Comparison of ENCODE assay signal across 28 cellular contexts in genomic region chr7:31440511-31440910, GRCh38.
"Had no signal": no experiment of that assay in that cellular context is flagged by ENCODE, and none has a peak within 500 bp of the region (broad histone marks: within the 10 kb centered on the region; RNA-seq: fewer than 3 reads in every experiment).

No MANE protein-coding gene starts in this region.

- H3K36me3 Mint-ChIP-seq: neural progenitor cell; stimulated activated effector memory CD8-positive, alpha-beta T cell treated with anti-CD3 and anti-CD28 coated beads, Interleukin-12 subunit alpha, Interleukin-12 subunit beta, amount 100 ng/mL, for 72 hours; stimulated activated naive B cell treated with anti-CD40 and anti-IgM and Interleukin-4, amounts not matched to agents 10 μg/mL and 1 μg/mL and 100 μg/mL, for 72 hours had no signal

- H3K9me3 Mint-ChIP-seq: nephron; neural progenitor cell; stimulated activated naive CD8-positive, alpha-beta T cell treated with anti-CD3 and anti-CD28 coated beads, Interleukin-15, Interleukin-2, amounts not matched to agents 100 ng/mL and 50 ng/mL, for 24 hours had no signal

- H2AFZ ChIP-seq: neural progenitor cell, parathyroid adenoma had no signal

- H3K27me3 ChIP-seq: neural progenitor cell, ovary, right lobe of liver, sigmoid colon, stomach, thyroid gland, tibial nerve, upper lobe of left lung, vagina had no signal

- H3K9me3 ChIP-seq: ovary, psoas muscle, right lobe of liver, sigmoid colon, stomach, thoracic aorta, thyroid gland, tibial nerve, upper lobe of left lung, vagina had no signal

- H3K4me3 ChIP-seq: neural progenitor cell, ovary, psoas muscle, right lobe of liver, sigmoid colon, stomach, thoracic aorta, thyroid gland, tibial nerve, upper lobe of left lung, vagina had no signal

- DNase-seq: occipital lobe; ovary; posterior cingulate gyrus; psoas muscle; right cardiac atrium; right lobe of liver; sigmoid colon; small intestine; stimulated activated CD4-positive, alpha-beta T cell treated with anti-CD3 and anti-CD28 coated beads, Interleukin-15, amount 100 ng/mL, for 24 hours; stimulated activated CD4-positive, alpha-beta T cell treated with anti-CD3 and anti-CD28 coated beads, Interleukin-2, amount 100 ng/mL, for 24 hours; stimulated activated CD4-positive, alpha-beta T cell treated with anti-CD3 and anti-CD28 coated beads, Interleukin-2, amount 100 ng/mL, for 48 hours; stimulated activated CD4-positive, alpha-beta T cell treated with anti-CD3 and anti-CD28 coated beads, Interleukin-4, amount 100 ng/mL, for 24 hours; stimulated activated naive B cell treated with anti-CD40 and anti-IgM and Interleukin-4, amounts not matched to agents 10 μg/mL and 1 μg/mL and 100 μg/mL, for 72 hours; stimulated activated naive CD4-positive, alpha-beta T cell treated with Interleukin-2 at 50 U/mL for 16 hours; stomach; thyroid gland; trophoblast cell; upper lobe of left lung had no signal

- H3K4me2 ChIP-seq: neural progenitor cell had no signal

- H3K79me2 ChIP-seq: parathyroid adenoma had no signal

- H3K4me1 ChIP-seq: neural progenitor cell, parathyroid adenoma, psoas muscle, right lobe of liver, sigmoid colon, thyroid gland, tibial nerve, upper lobe of left lung, vagina had no signal

- H3K27ac Mint-ChIP-seq: nephron; neural progenitor cell; progenitor cell of endocrine pancreas; stimulated activated effector memory CD8-positive, alpha-beta T cell treated with anti-CD3 and anti-CD28 coated beads, Interleukin-12 subunit alpha, Interleukin-12 subunit beta, amount 100 ng/mL, for 72 hours; stimulated activated naive B cell treated with anti-CD40 and anti-IgM and Interleukin-4, amounts not matched to agents 10 μg/mL and 1 μg/mL and 100 μg/mL, for 72 hours; stimulated activated naive CD8-positive, alpha-beta T cell treated with anti-CD3 and anti-CD28 coated beads, Interleukin-15, Interleukin-2, amounts not matched to agents 100 ng/mL and 50 ng/mL, for 24 hours had no signal

- ATAC-seq: psoas muscle; right cardiac atrium; right lobe of liver; stimulated activated effector memory CD8-positive, alpha-beta T cell treated with anti-CD3 and anti-CD28 coated beads, Interleukin-12 subunit alpha, Interleukin-12 subunit beta, amount 100 ng/mL, for 72 hours; stimulated activated naive B cell treated with anti-CD40 and anti-IgM and Interleukin-4, amounts not matched to agents 10 μg/mL and 1 μg/mL and 100 μg/mL, for 72 hours had no signal

- H3K27me3 Mint-ChIP-seq: stimulated activated naive CD8-positive, alpha-beta T cell treated with anti-CD3 and anti-CD28 coated beads, Interleukin-15, Interleukin-2, amounts not matched to agents 100 ng/mL and 50 ng/mL, for 24 hours had no signal

- H3K4me3 Mint-ChIP-seq: nephron; neural progenitor cell; stimulated activated effector memory CD8-positive, alpha-beta T cell treated with anti-CD3 and anti-CD28 coated beads, Interleukin-12 subunit alpha, Interleukin-12 subunit beta, amount 100 ng/mL, for 72 hours; stimulated activated naive B cell treated with anti-CD40 and anti-IgM and Interleukin-4, amounts not matched to agents 10 μg/mL and 1 μg/mL and 100 μg/mL, for 72 hours; stimulated activated naive CD8-positive, alpha-beta T cell treated with anti-CD3 and anti-CD28 coated beads, Interleukin-15, Interleukin-2, amounts not matched to agents 100 ng/mL and 50 ng/mL, for 24 hours had no signal

- H3K9ac ChIP-seq: neural progenitor cell, parathyroid adenoma had no signal

- FAIRE-seq: small intestine, urothelium cell line had no signal

- H3K27ac ChIP-seq: neural progenitor cell, ovary, parathyroid adenoma, psoas muscle, right lobe of liver, sigmoid colon, stomach, thoracic aorta, thyroid gland, tibial nerve, upper lobe of left lung, vagina had no signal

- H3K4me1 Mint-ChIP-seq: nephron; neural progenitor cell; stimulated activated effector memory CD8-positive, alpha-beta T cell treated with anti-CD3 and anti-CD28 coated beads, Interleukin-12 subunit alpha, Interleukin-12 subunit beta, amount 100 ng/mL, for 72 hours; stimulated activated naive B cell treated with anti-CD40 and anti-IgM and Interleukin-4, amounts not matched to agents 10 μg/mL and 1 μg/mL and 100 μg/mL, for 72 hours had no signal

- H3K36me3 ChIP-seq: neural progenitor cell, ovary, right lobe of liver, sigmoid colon, stomach, thoracic aorta, thyroid gland, tibial nerve, upper lobe of left lung, vagina had no signal
